Comparison of ENCODE assay signal across 12 cellular contexts in the genomic region with DNA sequence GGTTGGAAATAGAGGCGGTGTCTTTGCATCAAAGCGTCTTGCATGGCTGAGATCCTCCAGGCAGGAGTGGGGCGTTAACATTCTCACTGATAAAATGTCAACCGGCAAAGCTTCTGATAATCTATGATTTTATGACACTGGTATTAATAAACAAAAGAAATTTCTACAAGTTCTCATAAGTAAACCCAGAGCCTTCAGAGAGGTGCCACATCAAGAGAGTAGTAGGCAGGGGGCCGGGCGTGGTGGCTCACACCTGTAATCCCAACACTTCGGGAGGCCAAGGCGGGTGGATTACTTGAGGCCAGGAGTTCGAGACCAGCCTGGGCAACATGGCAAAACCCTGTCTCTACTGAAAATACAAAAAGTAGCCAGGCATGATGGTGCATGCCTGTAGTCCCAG. TPM values are rescaled to one million over a fixed set of nuclear protein-coding genes. Genes with fewer than 3 reads are reported as not detected.
A peak's percentile ranks its signal among the peaks of the same experiment; 100 is the strongest.
DNase-seq lines count a peak whose midpoint lies in the region; ATAC-seq and TF ChIP-seq lines count a peak whose summit lies in the region.
"Not testable (repeated sequence)": the region's sequence is repeated elsewhere in the genome, so short reads cannot be mapped to it uniquely, and the experiment has no call there.
"Had no signal": no experiment of that assay in that cellular context is flagged by ENCODE, and none has a peak within 500 bp of the region (broad histone marks: within the 10 kb centered on the region; RNA-seq: fewer than 3 reads in every experiment).

No MANE protein-coding gene starts in this region.

- H3K79me1 ChIP-seq in H9 (ENCODE audit: insufficient read depth, low read depth, low read length, poor library complexity, severe bottlenecking): not testable (repeated sequence)
- H3K79me1 ChIP-seq in trophoblast cell (ENCODE audit: low read length): peaks cover 24% of the 10 kb centered on the region

- H3K4me1 Mint-ChIP-seq in H9: peaks cover 11 to 19% of the 10 kb centered on the region in 2 experiments

- not testable (repeated sequence) for H2BK12ac ChIP-seq in H9 (ENCODE audit: insufficient read length, low read depth, low read length); trophoblast cell (ENCODE audit: low read length)

- not testable (repeated sequence) for TF ChIP-seq EP300 in gastroesophageal sphincter (IDR thresholded peaks at IDR 0.05)

- peaks cover 4 to 17% of the 10 kb centered on the region in 2 experiments for H3K9me3 Mint-ChIP-seq in H9

- POLR2A ChIA-PET in A673 (lab: Charles Lee; ENCODE audit: low non-redundant PET): interaction anchor here (0.6 kb wide), 1 partner anchor 32 kb away, joined by 7 read pairs; no protein-coding TSS in a partner anchor

- not testable (repeated sequence) for H2BK15ac ChIP-seq in H9 (ENCODE audit: low read depth, low read length)

- TF ChIP-seq CTCF in A673 (conservative IDR thresholded peaks at IDR 0.05; ENCODE audit: low read depth, low read length); H9 (conservative IDR thresholded peaks at IDR 0.05); OCI-LY3 (IDR thresholded peaks at IDR 0.05; ENCODE audit: low read depth, low read length); body of pancreas (IDR thresholded peaks at IDR 0.05); gastroesophageal sphincter (IDR thresholded peaks at IDR 0.05); lung (IDR thresholded peaks at IDR 0.05; ENCODE audit: control extremely low read depth, extremely low read depth): not testable (repeated sequence)

- not testable (repeated sequence) for H3T11ph ChIP-seq in H9 (ENCODE audit: low read length)

- not testable (repeated sequence) for H3K4me3 Mint-ChIP-seq in H9

- H3K4me1 ChIP-seq in A673 (ENCODE audit: insufficient read depth, low read length, poor library complexity, severe bottlenecking) (peaks cover 17% of the 10 kb centered on the region), OCI-LY3 (ENCODE audit: low read length) (peaks cover 23% of the 10 kb centered on the region), body of pancreas (peaks cover 30% of the 10 kb centered on the region), gastroesophageal sphincter (peaks cover 0 to 34% (median 9%) of the 10 kb centered on the region in 3 donors)
- H3K4me1 ChIP-seq in H9 (ENCODE audit: insufficient read depth, low read length); lung (ENCODE audit: control insufficient read depth in 2 of 2, insufficient read depth in 2 of 2, low read length in 2 of 2); trophoblast cell (ENCODE audit: control insufficient read depth in 1 of 2, insufficient read depth in 2 of 2, low read length in 2 of 2): not testable (repeated sequence)

- H3K27ac ChIP-seq in A673 (ENCODE audit: low read depth, low read length, poor library complexity, severe bottlenecking): peak overlapping the region; percentile 99
- peak overlapping the region; percentile 80 for H3K27ac ChIP-seq in H9 (ENCODE audit: insufficient read length, low read depth, low read length)
- H3K27ac ChIP-seq in OCI-LY3 (ENCODE audit: low read length): peak overlapping the region; percentile 98; the same call in 1 of the 2 replicates
- H3K27ac ChIP-seq in body of pancreas: peak overlapping the region in 3 of 4 donors; percentile 76 to 98 (median 96)
- H3K27ac ChIP-seq in gastroesophageal sphincter: peak overlapping the region; percentile 94 to 98 (median 95)
- H3K27ac ChIP-seq in lung (ENCODE audit: low read depth in 1 of 2, low read length in 1 of 2): peak overlapping the region; percentile 37 to 94
- peak overlapping the region; percentile 94 for H3K27ac ChIP-seq in trophoblast cell (ENCODE audit: low read depth, low read length)
- H3K27ac ChIP-seq in temporal lobe (ENCODE audit: low read depth, low read length): peak overlapping the region; percentile 97

- not testable (repeated sequence) for H3K79me2 ChIP-seq in H9 (ENCODE audit: insufficient read depth, low read length)
- H3K79me2 ChIP-seq in OCI-LY3 (ENCODE audit: low read length) (peaks cover 16% of the 10 kb centered on the region), trophoblast cell (ENCODE audit: control insufficient read depth, insufficient read depth, low read length, poor library complexity) (peaks cover 11% of the 10 kb centered on the region)

- H3K23me2 ChIP-seq in H9 (ENCODE audit: insufficient read length, low read depth, low read length, poor library complexity, severe bottlenecking): peaks cover 18% of the 10 kb centered on the region

- H3K4me3 ChIP-seq in A673 (ENCODE audit: low read depth, low read length, poor library complexity, severe bottlenecking) (peak overlapping the region; percentile 44), OCI-LY3 (ENCODE audit: low read length) (peak overlapping the region; percentile 97)
- not testable (repeated sequence) for H3K4me3 ChIP-seq in body of pancreas; gastroesophageal sphincter; lung; trophoblast cell (ENCODE audit: low read depth, low read length)

- not testable (repeated sequence) for H2BK20ac ChIP-seq in H9 (ENCODE audit: low read depth, low read length, poor library complexity, severe bottlenecking)

- not testable (repeated sequence) for H3K36me3 ChIP-seq in A673 (ENCODE audit: insufficient read depth, low read length, poor library complexity, severe bottlenecking); OCI-LY3 (replicated peaks; ENCODE audit: low read depth, low read length); body of pancreas (replicated peaks in 1 of 2; ENCODE audit: insufficient read depth in 1 of 2, low read depth in 2 of 2); gastroesophageal sphincter; lung (ENCODE audit: control insufficient read depth in 2 of 2, insufficient read depth in 2 of 2, low read length in 2 of 2); trophoblast cell (ENCODE audit: control insufficient read depth in 1 of 2, insufficient read depth in 2 of 2, low read length in 2 of 2)

- not testable (repeated sequence) for DNase-seq in A673 (ENCODE audit: low spot score); H9; body of pancreas; lung (ENCODE audit: low spot score); trophoblast cell

- H3K9ac ChIP-seq in H9 (ENCODE audit: extremely low read depth, insufficient read length, low read length): peak overlapping the region; percentile 50
- H3K9ac ChIP-seq in OCI-LY3 (ENCODE audit: low read length): peak overlapping the region; percentile 93
- not testable (repeated sequence) for H3K9ac ChIP-seq in trophoblast cell (ENCODE audit: low read length)

- H4K91ac ChIP-seq in H9 (ENCODE audit: insufficient read length, low read depth, low read length): not testable (repeated sequence)
- peak overlapping the region; percentile 78 for H4K91ac ChIP-seq in trophoblast cell (ENCODE audit: low read depth, low read length)

- not testable (repeated sequence) for H3K4ac ChIP-seq in H9 (ENCODE audit: low read depth, low read length); trophoblast cell (ENCODE audit: low read depth, low read length)

- not testable (repeated sequence) for TF ChIP-seq POLR2A in body of pancreas (IDR thresholded peaks at IDR 0.05); gastroesophageal sphincter (IDR thresholded peaks at IDR 0.05)

- not testable (repeated sequence) for H2AK5ac ChIP-seq in H9 (ENCODE audit: insufficient read length, low read length); trophoblast cell (ENCODE audit: low read length)

- ATAC-seq in body of pancreas; gastroesophageal sphincter; lung (ENCODE audit: insufficient read depth, low FRiP score): not testable (repeated sequence)

- not testable (repeated sequence) for H4K20me1 ChIP-seq in H9 (ENCODE audit: control insufficient read depth, insufficient read depth, insufficient read length); OCI-LY3 (ENCODE audit: insufficient read depth, low read length)

- H4K8ac ChIP-seq in H9 (replicated peaks; ENCODE audit: insufficient read length, low read depth, low read length): not testable (repeated sequence)
- peak overlapping the region; percentile 79 for H4K8ac ChIP-seq in trophoblast cell (ENCODE audit: low read depth, low read length)

- 0 out of 2 replicates have a peak overlapping the region, but pooled peaks have one; percentile 92 for H3K14ac ChIP-seq in H9 (ENCODE audit: insufficient read depth, low read length)
- H3K14ac ChIP-seq in trophoblast cell (ENCODE audit: low read length): not testable (repeated sequence)

- H3K27ac Mint-ChIP-seq in H9: not testable (repeated sequence)

- not testable (repeated sequence) for H4K5ac ChIP-seq in H9 (ENCODE audit: insufficient read length, low read depth, low read length)

- H3K23ac ChIP-seq in H9 (ENCODE audit: insufficient read length, low read depth, low read length); trophoblast cell (ENCODE audit: low read length): not testable (repeated sequence)

- not testable (repeated sequence) for H3K18ac ChIP-seq in H9 (ENCODE audit: insufficient read length, low read depth, low read length); trophoblast cell (ENCODE audit: low read length)

- no CpG with 5 or more reads among the region's 9 CpGs for WGBS in H9 (ENCODE audit: extremely low coverage, insufficient read length, low lambda C conversion rate)
- 84 to 93% methylated on average over 8 to 9 of the region's 9 CpGs for WGBS in body of pancreas, 2 donors
- 68% methylated on average over 6 of the region's 9 CpGs; no CpG with 5 or more reads in 1 of the 2 donors for WGBS in gastroesophageal sphincter (ENCODE audit: low coverage in 1 of 2), 2 donors
- 88 to 90% methylated on average over 9 of the region's 9 CpGs for WGBS in lung, 2 donors
- no CpG with 5 or more reads among the region's 9 CpGs for WGBS in trophoblast cell (ENCODE audit: extremely low coverage, insufficient coverage, insufficient read length)

- intact Hi-C loops in A673 (cut with micrococcal nuclease; ENCODE audit: unreplicated experiment): loop anchor here (5.0 kb wide), 1 partner anchor 56 kb away; a partner anchor contains a TSS
- intact Hi-C loops in body of pancreas (cut with DNase I): not testable (repeated sequence)

- not testable (repeated sequence) for H4K12ac ChIP-seq in trophoblast cell (ENCODE audit: low read depth, low read length)

- CTCF ChIA-PET in A673 (lab: Charles Lee): not testable (repeated sequence)

- BruUV-seq in A673 (replicated peaks; lab: Mats Ljungman, UMichigan): not testable (repeated sequence)

- not testable (repeated sequence) for H3K36me3 Mint-ChIP-seq in H9 (ENCODE audit: insufficient read depth in 1 of 3, low read depth in 3 of 3)

- H3K27me3 ChIP-seq in A673 (replicated peaks; ENCODE audit: insufficient read depth, low read depth, low read length, poor library complexity); H9 (ENCODE audit: insufficient read depth, low read length); OCI-LY3 (ENCODE audit: low read depth, low read length); body of pancreas; gastroesophageal sphincter; lung (ENCODE audit: control insufficient read depth, insufficient read depth); trophoblast cell (ENCODE audit: insufficient read depth, low read length): not testable (repeated sequence)

- not testable (repeated sequence) for H2BK5ac ChIP-seq in H9 (ENCODE audit: insufficient read length, low read length); trophoblast cell (ENCODE audit: low read depth, low read length, poor library complexity)

- not testable (repeated sequence) for H2BK120ac ChIP-seq in H9 (ENCODE audit: low read depth, low read length, poor library complexity, severe bottlenecking); trophoblast cell (ENCODE audit: insufficient read depth, low read length, poor library complexity)

- not testable (repeated sequence) for H3K56ac ChIP-seq in H9 (ENCODE audit: insufficient read length, low read depth, low read length)

- not testable (repeated sequence) for H3K27me3 Mint-ChIP-seq in H9 (ENCODE audit: low read depth)

- not testable (repeated sequence) for H2AFZ ChIP-seq in H9 (ENCODE audit: low read length); trophoblast cell (ENCODE audit: insufficient read depth, low read length, poor library complexity)
- peak overlapping the region; percentile 48 for H2AFZ ChIP-seq in OCI-LY3 (ENCODE audit: low read depth, low read length)

- H3K4me2 ChIP-seq in H9 (ENCODE audit: insufficient read depth, insufficient read length, low read length): peak overlapping the region; percentile 63
- peak overlapping the region; percentile 94 for H3K4me2 ChIP-seq in OCI-LY3 (ENCODE audit: low read length)
- H3K4me2 ChIP-seq in trophoblast cell (ENCODE audit: low read length): peak overlapping the region; percentile 96

- not testable (repeated sequence) for H3K9me3 ChIP-seq in A673 (ENCODE audit: low read depth, low read length, poor library complexity, severe bottlenecking); H9 (ENCODE audit: control insufficient read depth, low read depth, low read length); OCI-LY3 (ENCODE audit: insufficient read depth, low read length); body of pancreas; gastroesophageal sphincter; lung (ENCODE audit: control insufficient read depth in 2 of 2, insufficient read depth in 1 of 2, low read length in 1 of 2); trophoblast cell (ENCODE audit: insufficient read depth, low read depth, low read length)

RNA-seq across cellular contexts. Expression of a gene that starts 3.5 kb away (rescaled TPM):
- total RNA-seq in A673 (2021) (147 and 155 TPM in 2 replicates), H9 (2021) (121 and 124 TPM in 2 replicates), body of pancreas (10 to 100 TPM; 15.8 to 40.0 TPM), gastroesophageal sphincter (10 to 100 TPM; 26.6 to 46.8 (median 39.3) TPM), lung (10 to 100 TPM; 26.2 to 41.4 TPM), temporal lobe (28.8 TPM)
- 10 to 100 TPM; 42.5 to 64.1 TPM for polyA plus RNA-seq in lung
- polyA plus RNA-seq in trophoblast cell (2013): 36.6 and 38.4 TPM in 2 replicates

RNA-seq across cellular contexts. Expression of a gene that starts 10.2 kb away (rescaled TPM):
- total RNA-seq in A673 (2021) (0.77 TPM in 1 of 2 replicates, not detected in the other), H9 (2021) (0.53 and 1.2 TPM in 2 replicates), body of pancreas (not detected), gastroesophageal sphincter (not detected), lung (not detected), temporal lobe (not detected)
- polyA plus RNA-seq in lung: not detected
- not detected in 2 replicates for polyA plus RNA-seq in trophoblast cell (2013)
- total RNA-seq: activated T-helper 2 cell treated with anti-CD3 and anti-CD28 coated beads, Interferon-gamma antibody, Interleukin-2, Interleukin-4, amounts not matched to agents 10 μg/mL and 5 μg/mL and 100 μg/mL, durations not matched to agents 14 hours and 24 hours and 36 hours; left colon; neural crest cell; T-helper 2 cell treated with Interferon-gamma antibody and Interleukin-4, amounts not matched to agents 100 ng/mL and 5 ng/mL, for 36 hours had no signal

RNA-seq across cellular contexts. Expression of a gene that starts 11.0 kb away (rescaled TPM):
- 29.2 and 38.1 TPM in 2 replicates for total RNA-seq in A673 (2021)
- total RNA-seq in H9 (2021): 33.5 and 34.7 TPM in 2 replicates
- 10 to 100 TPM; 20.1 to 23.6 TPM for total RNA-seq in body of pancreas
- total RNA-seq in gastroesophageal sphincter: 10 to 100 TPM; 23.3 to 31.6 (median 27.8) TPM
- total RNA-seq in lung: 10 to 100 TPM; 38.7 to 47.6 TPM
- polyA plus RNA-seq in lung: 10 to 100 TPM; 19.8 to 36.6 TPM
- 70.9 and 72.0 TPM in 2 replicates for polyA plus RNA-seq in trophoblast cell (2013)
- 27.3 TPM for total RNA-seq in temporal lobe

RNA-seq across cellular contexts. Expression of a gene that starts 37.7 kb away (rescaled TPM):
- total RNA-seq in A673 (2021) (78.8 and 82.0 TPM in 2 replicates), H9 (2021) (65.5 and 69.0 TPM in 2 replicates), body of pancreas (100 to 1,000 TPM in 1 of 2 donors, 10 to 100 TPM in 1; 49.8 to 108 TPM), gastroesophageal sphincter (10 to 100 TPM; 33.2 to 72.3 (median 57.2) TPM), lung (10 to 100 TPM; 62.6 to 89.4 TPM), temporal lobe (17.5 TPM)
- polyA plus RNA-seq in lung: 10 to 100 TPM; 68.4 to 82.5 TPM
- 65.8 and 70.4 TPM in 2 replicates for polyA plus RNA-seq in trophoblast cell (2013)

RNA-seq across cellular contexts. Expression of a gene that starts 37.8 kb away (rescaled TPM):
- total RNA-seq in A673 (2021) (480 and 511 TPM in 2 replicates), H9 (2021) (289 and 290 TPM in 2 replicates), body of pancreas (100 to 1,000 TPM in 1 of 2 donors, 10 to 100 TPM in 1; 75.5 to 108 TPM), gastroesophageal sphincter (100 to 1,000 TPM in 1 of 4 donors, 10 to 100 TPM in 3; 66.9 to 144 (median 80.2) TPM), lung (100 to 1,000 TPM; 151 to 249 TPM), temporal lobe (66.9 TPM)
- polyA plus RNA-seq in lung: 100 to 1,000 TPM; 173 to 265 TPM
- polyA plus RNA-seq in trophoblast cell (2013): 473 and 540 TPM in 2 replicates
